Comparison of ENCODE assay signal across 8 cellular contexts in the genomic region with DNA sequence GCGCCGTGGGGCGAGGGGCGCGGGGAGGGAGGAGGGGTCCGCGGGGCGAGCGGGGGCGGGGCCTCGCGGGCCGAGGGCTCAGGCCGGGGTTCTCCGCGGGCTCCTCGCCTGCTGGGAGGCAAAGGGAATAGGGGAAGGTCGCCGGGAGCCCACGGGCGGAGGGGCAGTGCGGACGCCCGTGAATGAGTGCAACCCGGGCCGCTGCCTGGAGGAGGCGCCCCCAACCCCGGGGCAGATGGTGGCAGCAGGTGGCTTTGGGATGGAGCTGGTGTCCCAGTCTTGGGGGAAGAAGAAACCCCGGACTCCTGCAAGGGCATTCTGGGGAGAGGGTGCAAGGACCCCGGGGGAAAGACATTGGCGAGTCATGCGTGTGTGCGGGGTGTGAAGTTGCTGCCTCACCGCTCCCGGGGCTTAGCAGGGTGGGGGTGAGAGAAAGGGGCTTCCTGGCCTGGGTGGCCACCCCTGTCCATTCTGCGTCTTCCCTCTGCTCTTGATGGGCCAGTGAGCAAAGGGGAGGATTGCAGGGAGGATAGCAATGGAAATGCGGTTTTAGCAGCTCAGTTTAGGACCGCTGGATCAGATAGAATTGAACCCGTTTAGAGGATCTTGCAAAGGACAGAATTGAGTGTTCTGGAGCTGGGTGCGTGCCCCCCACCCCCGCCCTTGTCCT. TPM values are rescaled to one million over a fixed set of nuclear protein-coding genes. Genes with fewer than 3 reads are reported as not detected.
DNase-seq lines count a peak whose midpoint lies in the region; ATAC-seq and TF ChIP-seq lines count a peak whose summit lies in the region.

No MANE protein-coding gene starts in this region.

- POLR2A ChIA-PET in Panc1 (lab: Charles Lee), result no interaction called here

- no TSS peak for BruUV-seq in Panc1 (replicated peaks; lab: Mats Ljungman, UMichigan)

- H3K27ac Mint-ChIP-seq in HFFc6, result peak overlapping the region; percentile 81
- H3K27ac Mint-ChIP-seq in dendritic cell treated with granulocyte-macrophage colony-stimulating factor and Interleukin-4, amounts not matched to agents 40 ng/mL and 50 ng/mL, for 4 days, result peak overlapping the region; percentile 99

- H3K36me3 ChIP-seq in Panc1 (ENCODE audit: control insufficient read depth, insufficient read depth, low read length), result peaks cover 4% of the 10 kb centered on the region; the same call in 1 of the 2 replicates
- H3K36me3 ChIP-seq in mucosa of rectum (ENCODE audit: control insufficient read depth in 2 of 2, insufficient read depth in 2 of 2, low read length in 2 of 2), result peaks cover 3 to 7% of the 10 kb centered on the region in 2 donors
- H3K36me3 ChIP-seq in vagina, result no peaks in the 10 kb centered on the region

- peak overlapping the region; percentile 67 to 75 for H3K4me3 ChIP-seq in Panc1 (ENCODE audit: low read depth in 2 of 2, low read length in 2 of 2)
- peak overlapping the region; percentile 72 to 93 for H3K4me3 ChIP-seq in mucosa of rectum (ENCODE audit: low read length in 2 of 2)
- H3K4me3 ChIP-seq in vagina, result peak overlapping the region; percentile 62 to 76

- H3K27me3 ChIP-seq in Panc1 (ENCODE audit: control insufficient read depth, insufficient read depth, low read length) (no peaks in the 10 kb centered on the region), mucosa of rectum (ENCODE audit: control insufficient read depth in 2 of 2, insufficient read depth in 2 of 2, low read length in 2 of 2) (no peaks in the 10 kb centered on the region), vagina (no peaks in the 10 kb centered on the region)

- H3K9me3 ChIP-seq in Panc1 (ENCODE audit: control insufficient read depth, insufficient read depth, low read depth, low read length) (no peaks in the 10 kb centered on the region), mucosa of rectum (ENCODE audit: control insufficient read depth in 2 of 2, low read length in 2 of 2) (no peaks in the 10 kb centered on the region), vagina (no peaks in the 10 kb centered on the region)

- H3K4me1 ChIP-seq in Panc1 (ENCODE audit: control insufficient read depth, insufficient read depth, low read length) (peaks cover 19% of the 10 kb centered on the region), mucosa of rectum (ENCODE audit: control insufficient read depth in 2 of 2, insufficient read depth in 2 of 2, low read length in 2 of 2) (peaks cover 26 to 48% of the 10 kb centered on the region in 2 donors), vagina (peaks cover 34% of the 10 kb centered on the region)

- H3K36me3 Mint-ChIP-seq in HFFc6 (ENCODE audit: low read depth), result peaks cover 5% of the 10 kb centered on the region; the same call in 1 of the 2 replicates
- H3K36me3 Mint-ChIP-seq in dendritic cell treated with granulocyte-macrophage colony-stimulating factor and Interleukin-4, amounts not matched to agents 40 ng/mL and 50 ng/mL, for 4 days (ENCODE audit: low read depth), result peaks cover 30% of the 10 kb centered on the region

- TF ChIP-seq POLR2A in vagina (IDR thresholded peaks at IDR 0.05), result no peak

- ATAC-seq in Panc1, result peak; percentile 43

- peaks cover 40% of the 10 kb centered on the region for H3K4me1 Mint-ChIP-seq in HFFc6 (ENCODE audit: low read depth)
- H3K4me1 Mint-ChIP-seq in dendritic cell treated with granulocyte-macrophage colony-stimulating factor and Interleukin-4, amounts not matched to agents 40 ng/mL and 50 ng/mL, for 4 days (ENCODE audit: low read depth), result peaks cover 65% of the 10 kb centered on the region

- peaks cover 6% of the 10 kb centered on the region; the same call in 1 of the 2 replicates for H3K27me3 Mint-ChIP-seq in HFFc6 (ENCODE audit: insufficient read depth)
- no peaks in the 10 kb centered on the region for H3K27me3 Mint-ChIP-seq in dendritic cell treated with granulocyte-macrophage colony-stimulating factor and Interleukin-4, amounts not matched to agents 40 ng/mL and 50 ng/mL, for 4 days

- DNase-seq in HFFc6, result no peak
- no peak for DNase-seq in Panc1 (ENCODE audit: low read depth, low spot score)
- DNase-seq in vagina (ENCODE audit: extremely low spot score in 2 of 2), result no peak
- no peak for DNase-seq in NCI-H446 treated with DMSO at 0.1 percent for 48 hours (lab: John Stamatoyannopoulos, UW)
- no peak for DNase-seq in amniotic stem cell (lab: John Stamatoyannopoulos, UW)

- intact Hi-C loops in Panc1 (cut with micrococcal nuclease; ENCODE audit: unreplicated experiment) (no loop called here), vagina (cut with DNase I) (loop anchor here (10.0 kb wide), 1 partner anchor 1513 kb away; no protein-coding TSS in a partner anchor)
- intact Hi-C loops in dendritic cell treated with granulocyte-macrophage colony-stimulating factor and Interleukin-4, amounts not matched to agents 40 ng/mL and 50 ng/mL, for 4 days (cut with micrococcal nuclease), result loop anchor here (5.0 to 10.0 kb wide), 2 partner anchors 46 to 57 kb away; no protein-coding TSS in a partner anchor

- in situ Hi-C loops in Panc1 (cut with HindIII; ENCODE audit: low pct_unique_long_range_greater_than_20kb, low sequenced_read_pairs), result no loop called here

- CTCF ChIA-PET in Panc1 (lab: Charles Lee), result no interaction called here

- TF ChIP-seq CTCF in GM12874 (IDR thresholded peaks at IDR 0.05; ENCODE audit: insufficient read depth, low read depth, low read length) (peak; percentile 51), HFFc6 (IDR thresholded peaks at IDR 0.05) (peak; percentile 42), Panc1 (IDR thresholded peaks at IDR 0.05) (no peak), vagina (IDR thresholded peaks at IDR 0.05) (no peak)

- peak overlapping the region; percentile 92 for H3K4me3 Mint-ChIP-seq in HFFc6
- peak overlapping the region; percentile 98 for H3K4me3 Mint-ChIP-seq in dendritic cell treated with granulocyte-macrophage colony-stimulating factor and Interleukin-4, amounts not matched to agents 40 ng/mL and 50 ng/mL, for 4 days

- no peaks in the 10 kb centered on the region for H3K9me3 Mint-ChIP-seq in HFFc6
- no peaks in the 10 kb centered on the region for H3K9me3 Mint-ChIP-seq in dendritic cell treated with granulocyte-macrophage colony-stimulating factor and Interleukin-4, amounts not matched to agents 40 ng/mL and 50 ng/mL, for 4 days

- H3K9ac ChIP-seq in mucosa of rectum (ENCODE audit: low read depth in 1 of 2, low read length in 2 of 2), result peak overlapping the region; percentile 74 to 82

- H3K27ac ChIP-seq in Panc1 (ENCODE audit: low read length) (peak overlapping the region; percentile 48), mucosa of rectum (ENCODE audit: low read depth in 2 of 2, low read length in 2 of 2) (peak overlapping the region; percentile 79 to 88), vagina (peak overlapping the region; percentile 90)

RNA-seq across cellular contexts. Expression of gene KIAA0513, which starts 0.5 kb away (rescaled TPM):
- total RNA-seq in HFFc6 (2021; fragmentation: NEBNext Ultra II Directional; extraction: Animal tissue kit (Norgen Biotek cat#: 25700)), result 10 to 100 TPM; 12.5 to 15.4 (median 13.8) TPM
- total RNA-seq in Panc1 (2021; ENCODE audit: unreplicated experiment), result 8.7 TPM
- 7.9 TPM for polyA plus RNA-seq in Panc1 (2012; ENCODE audit: insufficient read length)
- total RNA-seq in vagina, result 26.8 TPM

RNA-seq across cellular contexts. Expression of gene ZDHHC7, which starts 16.8 kb away (rescaled TPM):
- total RNA-seq in HFFc6 (2021; fragmentation: NEBNext Ultra II Directional; extraction: Animal tissue kit (Norgen Biotek cat#: 25700)), result 10 to 100 TPM; 73.9 to 90.4 (median 78.1) TPM
- total RNA-seq in Panc1 (2021; ENCODE audit: unreplicated experiment) (71.5 TPM), vagina (37.3 TPM)
- 74.5 TPM for polyA plus RNA-seq in Panc1 (2012; ENCODE audit: insufficient read length)

Comparison
In these comparisons a context has a peak if more than half of its experiments do, and no peak if none do; other contexts are left out.
1. CTCF ChIP-seq: peak in GM12874 (single experiment) and HFFc6 (single experiment); none in Panc1 (single experiment) and vagina (0 of 3).
2. Peak in every context shown above with its lines, with median percentiles within 50 percentile points of each other: H3K27ac ChIP-seq and H3K4me3 ChIP-seq.